Comparison of ENCODE assay signal across 16 cellular contexts in the genomic region with DNA sequence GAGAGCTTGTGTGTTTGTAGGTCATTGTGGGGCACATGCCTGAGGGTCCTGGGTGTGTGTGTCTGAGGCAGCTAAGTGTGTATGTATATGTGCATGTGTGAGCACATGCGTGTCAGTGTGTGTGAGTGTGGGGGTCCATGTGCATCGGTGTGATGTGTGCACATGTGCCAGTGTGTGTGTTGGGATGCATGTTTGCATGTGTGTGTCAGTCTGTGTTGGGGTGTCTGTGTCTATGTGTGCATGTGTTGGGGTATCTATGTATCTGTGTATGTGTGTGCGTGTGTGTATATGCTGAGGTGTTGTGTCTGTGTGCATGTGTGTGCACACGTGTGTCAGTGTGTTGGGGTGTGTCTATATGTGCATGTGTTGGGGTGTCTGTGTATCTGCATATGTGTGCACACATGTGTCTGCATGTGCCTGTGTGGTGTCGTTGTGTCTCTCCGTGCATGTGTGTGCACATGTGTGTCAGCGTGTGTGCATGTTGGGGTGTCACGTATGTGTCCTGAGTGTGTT.
"Had no signal": no experiment of that assay in that cellular context is flagged by ENCODE, and none has a peak within 500 bp of the region (broad histone marks: within the 10 kb centered on the region; RNA-seq: fewer than 3 reads in every experiment).

No MANE protein-coding gene starts in this region.

- H3K27ac ChIP-seq: breast epithelium, esophagus squamous epithelium, skin epidermis had no signal

- DNase-seq: activated B cell treated with CpG ODN at 0.5 μM for 24 hours; activated CD4-positive, alpha-beta T cell treated with anti-CD3 and anti-CD28 coated beads, Interleukin-2, amount 50 U/mL, for 1 hour; activated effector memory CD4-positive, alpha-beta T cell treated with anti-CD3 and anti-CD28 coated beads, Interleukin-2, amount 50 U/mL, for 16 hours; activated T-cell treated with anti-CD3 and anti-CD28 coated beads, Interleukin-2, amount 50 U/mL, for 1 hour; esophagus squamous epithelium; foreskin fibroblast; islet precursor cell; mammary epithelial cell; retina; T-helper 17 cell had no signal

- H3K9me3 Mint-ChIP-seq: activated B cell treated with CpG ODN at 0.5 μM for 24 hours; activated naive CD4-positive, alpha-beta T cell treated with anti-CD3 and anti-CD28 coated beads, Interleukin-2, amount 50 U/mL, for 72 hours had no signal

- H3K36me3 Mint-ChIP-seq: activated naive CD4-positive, alpha-beta T cell treated with anti-CD3 and anti-CD28 coated beads, Interleukin-2, amount 50 U/mL, for 72 hours had no signal

- H3K27me3 Mint-ChIP-seq: activated B cell treated with CpG ODN at 0.5 μM for 24 hours, T-helper 17 cell had no signal

- H3K27ac Mint-ChIP-seq: activated B cell treated with CpG ODN at 0.5 μM for 24 hours; activated naive CD4-positive, alpha-beta T cell treated with anti-CD3 and anti-CD28 coated beads, Interleukin-2, amount 50 U/mL, for 72 hours; T-helper 17 cell had no signal

- H3K4me1 ChIP-seq: breast epithelium had no signal

- H3K9me3 ChIP-seq: breast epithelium, esophagus squamous epithelium, mucosa of descending colon, thyroid gland had no signal

- FAIRE-seq: colon had no signal

- H3K4me3 ChIP-seq: breast epithelium, esophagus squamous epithelium, mucosa of descending colon, skin epidermis, thyroid gland had no signal

- H3K27me3 ChIP-seq: breast epithelium, esophagus squamous epithelium, thyroid gland had no signal

- ATAC-seq: activated naive CD4-positive, alpha-beta T cell treated with anti-CD3 and anti-CD28 coated beads, Interleukin-2, amount 50 U/mL, for 72 hours; T-helper 17 cell had no signal

- H3K4me3 Mint-ChIP-seq: activated B cell treated with CpG ODN at 0.5 μM for 24 hours, T-helper 17 cell had no signal

- H3K36me3 ChIP-seq: breast epithelium, thyroid gland had no signal
